ENCODE assay signal across 1 cellular context in the genomic region with DNA sequence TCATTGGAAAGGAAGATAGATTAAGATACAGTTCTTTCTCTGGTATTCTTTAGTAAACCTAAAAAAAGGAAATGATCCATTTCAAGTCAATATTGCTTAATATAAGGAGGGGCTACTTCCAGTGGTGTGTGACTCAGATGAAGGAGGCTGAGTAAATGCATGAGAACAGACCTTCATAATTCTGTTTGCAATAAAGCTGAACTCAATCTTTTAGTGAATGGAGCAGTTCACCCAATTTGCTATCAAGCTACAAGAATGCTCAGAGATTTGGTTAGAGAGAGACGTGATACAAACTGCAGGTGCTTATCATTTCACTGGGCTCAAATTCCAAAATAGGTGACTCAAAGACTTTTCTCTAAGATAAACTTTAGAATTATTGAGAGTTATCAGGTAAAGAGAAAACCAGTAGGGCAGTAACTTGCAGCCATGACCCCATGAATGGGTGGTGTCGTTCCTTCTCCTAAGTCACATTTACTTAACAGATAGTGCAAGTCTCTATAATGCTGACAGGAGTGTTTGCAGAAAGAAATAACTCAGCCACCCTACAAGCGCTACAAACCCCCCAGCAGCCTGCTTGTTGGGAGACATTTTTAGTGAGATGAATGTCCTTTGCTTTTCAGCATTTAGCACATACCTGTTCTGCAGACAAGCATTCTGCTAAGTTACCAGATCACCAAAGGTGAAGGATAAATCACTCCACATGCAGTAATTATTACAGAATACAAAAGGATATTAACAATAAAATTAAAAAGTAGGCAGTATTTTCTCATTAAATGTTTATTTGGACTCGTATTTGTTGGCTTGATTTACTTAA.
TF ChIP-seq lines count a peak whose summit lies in the region.

No MANE protein-coding gene starts in this region.

TF ChIP-seq in A549, 52 proteins besides CTCF, POLR2A, EP300 and RAD21:
- TF ChIP-seq HOXB13 (CRISPR knock-in tag; IDR thresholded peaks at IDR 0.05; ENCODE audit: low read depth) = no peak
- TF ChIP-seq CHD4 (IDR thresholded peaks at IDR 0.05; ENCODE audit: borderline replicate concordance) = no peak
- TF ChIP-seq MAFK (IDR thresholded peaks at IDR 0.05; ENCODE audit: partially characterized antibody) = no peak
- TF ChIP-seq E2F6 (IDR thresholded peaks at IDR 0.05; ENCODE audit: borderline replicate concordance, low read depth) = no peak
- TF ChIP-seq ELK1 (IDR thresholded peaks at IDR 0.05; ENCODE audit: low read depth, low read length) = no peak
- TF ChIP-seq JUNB (IDR thresholded peaks at IDR 0.05) = peak; percentile 37
- TF ChIP-seq FOSL2 (IDR thresholded peaks at IDR 0.05) = no peak
- peak; percentile 76 for TF ChIP-seq FOSL2 (CRISPR knock-in tag; IDR thresholded peaks at IDR 0.05)
- TF ChIP-seq CHD2 (IDR thresholded peaks at IDR 0.05; ENCODE audit: low read length, partially characterized antibody) = no peak
- no peak for TF ChIP-seq CBX2 (IDR thresholded peaks at IDR 0.05; ENCODE audit: borderline replicate concordance, low read depth)
- no peak for TF ChIP-seq MAZ (IDR thresholded peaks at IDR 0.05; ENCODE audit: borderline replicate concordance, low read depth, low read length)
- no peak for TF ChIP-seq SREBF2 (IDR thresholded peaks at IDR 0.05)
- TF ChIP-seq RARB (CRISPR knock-in tag; IDR thresholded peaks at IDR 0.05) = no peak
- TF ChIP-seq CEBPB (IDR thresholded peaks at IDR 0.05) = peak; percentile 68 to 80; a peak in 3 of 4 replicates
- TF ChIP-seq REST (IDR thresholded peaks at IDR 0.05) = no peak
- no peak for TF ChIP-seq NR3C1 (IDR thresholded peaks at IDR 0.05)
- no peak for TF ChIP-seq TP53 (CRISPR knock-in tag; IDR thresholded peaks at IDR 0.05)
- no peak for TF ChIP-seq RCOR1 (IDR thresholded peaks at IDR 0.05; ENCODE audit: low read depth, low read length)
